ENCODE assay signal across 17 cellular contexts in genomic region chr6:150008588-150008987, GRCh38. TPM values are rescaled to one million over a fixed set of nuclear protein-coding genes. Genes with fewer than 3 reads are reported as not detected.
A peak's percentile ranks its signal among the peaks of the same experiment; 100 is the strongest.
DNase-seq lines count a peak whose midpoint lies in the region; ATAC-seq and TF ChIP-seq lines count a peak whose summit lies in the region.
"Had no signal": no experiment of that assay in that cellular context is flagged by ENCODE, and none has a peak within 500 bp of the region (broad histone marks: within the 10 kb centered on the region; RNA-seq: fewer than 3 reads in every experiment).

No MANE protein-coding gene starts in this region.

- H3K27ac ChIP-seq in spleen: no peak overlapping the region
- H3K27ac ChIP-seq in caudate nucleus (ENCODE audit: low read depth, low read length): no peak overlapping the region
- H3K27ac ChIP-seq: dorsolateral prefrontal cortex had no signal

- POLR2A ChIA-PET in GM10248 (lab: Yijun Ruan, JAX): no interaction called here

- no peaks in the 10 kb centered on the region for H3K9me3 ChIP-seq in spleen

- CTCF ChIA-PET in GM10248 (lab: Yijun Ruan, JAX): interaction anchor here (1.1 to 2.3 kb wide), 2 partner anchors 36 to 74 kb away, joined by 3 to 7 read pairs; no protein-coding TSS in a partner anchor

- intact Hi-C loops in spleen (cut with DNase I; ENCODE audit: low total_unique reads): no loop called here

- DNase-seq in activated T-cell treated with anti-CD3 and anti-CD28 coated beads for 48 hours (ENCODE audit: low read depth): peak; percentile 56
- DNase-seq in activated T-cell treated with anti-CD3 and anti-CD28 coated beads for 4 hours: no peak
- DNase-seq in LoVo (ENCODE audit: low spot score): peak; percentile 70
- peak; percentile 53 to 69 for DNase-seq in activated T-cell treated with anti-CD3 and anti-CD28 coated beads, Interleukin-2, amount 50 U/mL, for 48 hours
- DNase-seq in spleen: peak; percentile 67
- DNase-seq in caudate nucleus (lab: John Stamatoyannopoulos, UW): no peak
- no peak for DNase-seq in GM10248 (ENCODE audit: extremely low spot score)
- DNase-seq: anterior cingulate cortex, dorsolateral prefrontal cortex, immature natural killer cell, Karpas-422, NCI-H2171, T-helper 17 cell had no signal

- H3K4me3 ChIP-seq in spleen: no peak overlapping the region
- H3K4me3 ChIP-seq: dorsolateral prefrontal cortex, GM12878 had no signal

- WGBS in spleen, 5 donors: 36 to 56% (median 50%) methylated on average over 9 of the region's 9 CpGs

- TF ChIP-seq CTCF in spleen (IDR thresholded peaks at IDR 0.05 in 8 of 11, conservative IDR thresholded peaks at IDR 0.05 in 3 of 11) (no peak), GM10248 (IDR thresholded peaks at IDR 0.05; ENCODE audit: control extremely low read depth, extremely low read depth, low read depth, missing control alignments) (no peak)

- no peak for TF ChIP-seq POLR2A in spleen (IDR thresholded peaks at IDR 0.05)

- H3K36me3 ChIP-seq in spleen: no peaks in the 10 kb centered on the region

- H3K4me1 ChIP-seq in spleen: peaks cover 6 to 23% (median 16%) of the 10 kb centered on the region in 6 donors

- peaks cover 3 to 92% (median 33%) of the 10 kb centered on the region in 7 donors for H3K27me3 ChIP-seq in spleen (replicated peaks in 1 of 7)

- ATAC-seq in GM19395 (IDR thresholded peaks at IDR 0.05; ENCODE audit: unreplicated experiment): no peak
- ATAC-seq: GM12878, T-helper 17 cell had no signal

RNA-seq across cellular contexts. Expression of gene RAET1L, which starts 16.7 kb away (rescaled TPM):
- not detected for total RNA-seq in spleen
- not detected for polyA plus RNA-seq in spleen
- total RNA-seq: activated CD8-positive, alpha-beta memory T cell treated with anti-CD3 and anti-CD28 coated beads for 36 hours; dorsolateral prefrontal cortex; GM12878; osteoblast; T-helper 17 cell had no signal
- polyA plus RNA-seq: GM12878, immature natural killer cell had no signal

RNA-seq across cellular contexts. Expression of gene ULBP1, which starts 44.8 kb away (rescaled TPM):
- total RNA-seq in spleen: under 1 TPM in 2 of 7 donors, not detected in 5; 0.23 to 0.34 TPM
- polyA plus RNA-seq in spleen: under 1 TPM in 2 of 3 donors, not detected in 1; 0.03 to 0.08 TPM
- total RNA-seq: GM12878 had no signal
- polyA plus RNA-seq: immature natural killer cell had no signal

Comparison
In these comparisons a context has a peak if more than half of its experiments do, and no peak if none do; other contexts are left out.
1. DNase-seq: peak in activated T-cell treated with anti-CD3 and anti-CD28 coated beads for 48 hours (single experiment), LoVo (single experiment), activated T-cell treated with anti-CD3 and anti-CD28 coated beads, Interleukin-2, amount 50 U/mL, for 48 hours (2 of 2) and spleen (single experiment); none in activated T-cell treated with anti-CD3 and anti-CD28 coated beads for 4 hours (single experiment), caudate nucleus (0 of 61) and GM10248 (single experiment).